ENCODE assay signal across 1 cellular context in genomic region chr16:9311303-9311954, GRCh38.
TF ChIP-seq lines count a peak whose summit lies in the region.

No MANE protein-coding gene starts in this region.

TF ChIP-seq in H1, 55 proteins besides CTCF, POLR2A, EP300 and RAD21:
- TF ChIP-seq HDAC6 (IDR thresholded peaks at IDR 0.05; ENCODE audit: low read depth, low read length) (no peak), SAP30 (IDR thresholded peaks at IDR 0.05; ENCODE audit: insufficient read depth, insufficient replicate concordance, low read length) (peak; percentile 80), JUN (IDR thresholded peaks at IDR 0.05; ENCODE audit: low read depth, low read length) (no peak), SIN3A (conservative IDR thresholded peaks at IDR 0.05 in 1 of 2, IDR thresholded peaks at IDR 0.05 in 1 of 2; ENCODE audit: low read depth in 1 of 2, low read length in 2 of 2) (peak; percentile 90 to 95), KDM1A (IDR thresholded peaks at IDR 0.05; ENCODE audit: borderline replicate concordance, low read length) (peak; percentile 93), YY1 (IDR thresholded peaks at IDR 0.05; ENCODE audit: low read depth, low read length) (peak; percentile 18; the same call in 1 of the 2 replicates), HDAC2 (IDR thresholded peaks at IDR 0.05; ENCODE audit: borderline replicate concordance in 1 of 2, low read depth in 2 of 2, low read length in 2 of 2) (peak in 1 of 2 experiments; percentile 27; a peak in 1 of 4 replicates), TCF12 (IDR thresholded peaks at IDR 0.05; ENCODE audit: low read depth, low read length) (peak; percentile 86), MAX (IDR thresholded peaks at IDR 0.05) (peak; percentile 88), TEAD4 (IDR thresholded peaks at IDR 0.05; ENCODE audit: low read depth, low read length) (peak; percentile 53; the same call in 1 of the 2 replicates), POLR2AphosphoS5 (IDR thresholded peaks at IDR 0.05; ENCODE audit: low read depth, low read length) (peak; percentile 52; the same call in 1 of the 2 replicates), CHD1 (IDR thresholded peaks at IDR 0.05; ENCODE audit: low read depth, low read length) (no peak), SIX5 (IDR thresholded peaks at IDR 0.05; ENCODE audit: low read depth, low read length) (no peak)
